9 cellular contexts compared by ENCODE assay signal in genomic region chr12:7555752-7556151, GRCh38. TPM values are rescaled to one million over a fixed set of nuclear protein-coding genes. Genes with fewer than 3 reads are reported as not detected.
DNase-seq lines count a peak whose midpoint lies in the region; ATAC-seq and TF ChIP-seq lines count a peak whose summit lies in the region.
"Had no signal": no experiment of that assay in that cellular context is flagged by ENCODE, and none has a peak within 500 bp of the region (broad histone marks: within the 10 kb centered on the region; RNA-seq: fewer than 3 reads in every experiment).

No MANE protein-coding gene starts in this region.

- no peak for ATAC-seq in effector memory CD8-positive, alpha-beta T cell (replicated peaks)
- no peak for ATAC-seq in GM21423 (IDR thresholded peaks at IDR 0.05; ENCODE audit: unreplicated experiment)

- H3K36me3 Mint-ChIP-seq in dendritic cell treated with granulocyte-macrophage colony-stimulating factor and Interleukin-4, amounts not matched to agents 40 ng/mL and 50 ng/mL, for 4 days (ENCODE audit: low read depth) = peaks cover 15% of the 10 kb centered on the region
- H3K36me3 Mint-ChIP-seq in mesothelial cell of epicardium = no peaks in the 10 kb centered on the region
- no peaks in the 10 kb centered on the region for H3K36me3 Mint-ChIP-seq in effector memory CD8-positive, alpha-beta T cell (ENCODE audit: insufficient read depth)

- H3K4me3 Mint-ChIP-seq in dendritic cell treated with granulocyte-macrophage colony-stimulating factor and Interleukin-4, amounts not matched to agents 40 ng/mL and 50 ng/mL, for 4 days = peak overlapping the region; percentile 44
- no peak overlapping the region for H3K4me3 Mint-ChIP-seq in mesothelial cell of epicardium
- H3K4me3 Mint-ChIP-seq in effector memory CD8-positive, alpha-beta T cell = no peak overlapping the region

- intact Hi-C loops in dendritic cell treated with granulocyte-macrophage colony-stimulating factor and Interleukin-4, amounts not matched to agents 40 ng/mL and 50 ng/mL, for 4 days (cut with micrococcal nuclease) = no loop called here

- H3K27ac Mint-ChIP-seq in dendritic cell treated with granulocyte-macrophage colony-stimulating factor and Interleukin-4, amounts not matched to agents 40 ng/mL and 50 ng/mL, for 4 days = peak overlapping the region; percentile 79
- H3K27ac Mint-ChIP-seq in mesothelial cell of epicardium = peak overlapping the region; percentile 93
- no peak overlapping the region for H3K27ac Mint-ChIP-seq in effector memory CD8-positive, alpha-beta T cell
- H3K27ac Mint-ChIP-seq: activated T-helper 2 cell treated with anti-CD3 and anti-CD28 coated beads, Interferon-gamma antibody, Interleukin-2, Interleukin-4, amounts not matched to agents 10 μg/mL and 5 μg/mL and 100 μg/mL, durations not matched to agents 14 hours and 24 hours and 36 hours had no signal

- H3K27ac ChIP-seq in substantia nigra (ENCODE audit: low read depth, low read length, poor library complexity, severe bottlenecking) = no peak overlapping the region

- H3K27me3 Mint-ChIP-seq in dendritic cell treated with granulocyte-macrophage colony-stimulating factor and Interleukin-4, amounts not matched to agents 40 ng/mL and 50 ng/mL, for 4 days = no peaks in the 10 kb centered on the region
- H3K27me3 Mint-ChIP-seq in mesothelial cell of epicardium (ENCODE audit: low read depth) = peaks cover 3% of the 10 kb centered on the region
- H3K27me3 Mint-ChIP-seq in effector memory CD8-positive, alpha-beta T cell = peaks cover 63 to 65% of the 10 kb centered on the region in 2 donors

- H3K9me3 Mint-ChIP-seq in dendritic cell treated with granulocyte-macrophage colony-stimulating factor and Interleukin-4, amounts not matched to agents 40 ng/mL and 50 ng/mL, for 4 days = peaks cover 16% of the 10 kb centered on the region
- H3K9me3 Mint-ChIP-seq in mesothelial cell of epicardium = peaks cover 11% of the 10 kb centered on the region
- H3K9me3 Mint-ChIP-seq in effector memory CD8-positive, alpha-beta T cell = peaks cover 8 to 12% of the 10 kb centered on the region in 2 donors

- peak; percentile 36 to 43 for DNase-seq in AML-193 (lab: John Stamatoyannopoulos, UW)
- DNase-seq in M059J (ENCODE audit: low read depth) = peak; percentile 71
- DNase-seq in mesothelial cell of epicardium (ENCODE audit: low spot score in 2 of 2, unreplicated experiment in 2 of 2) = no peak
- no peak for DNase-seq in substantia nigra (lab: John Stamatoyannopoulos, UW)
- no peak for DNase-seq in cerebellar nuclear complex (lab: John Stamatoyannopoulos, UW)
- DNase-seq in effector memory CD8-positive, alpha-beta T cell = no peak

- peaks cover 27% of the 10 kb centered on the region for H3K4me1 Mint-ChIP-seq in dendritic cell treated with granulocyte-macrophage colony-stimulating factor and Interleukin-4, amounts not matched to agents 40 ng/mL and 50 ng/mL, for 4 days (ENCODE audit: low read depth)
- H3K4me1 Mint-ChIP-seq in mesothelial cell of epicardium = peaks cover 5% of the 10 kb centered on the region
- no peaks in the 10 kb centered on the region for H3K4me1 Mint-ChIP-seq in effector memory CD8-positive, alpha-beta T cell (ENCODE audit: low read depth in 2 of 2)

- no peak for TF ChIP-seq CTCF in mesothelial cell of epicardium (IDR thresholded peaks at IDR 0.05; ENCODE audit: unreplicated experiment)

RNA-seq across cellular contexts. Expression of gene CD163, which starts 52.2 kb away (rescaled TPM):
- total RNA-seq in M059J (2014; rRNA removed; shearing (Covaris generic)) = not detected in 2 replicates
- 0.22 to 0.38 TPM (median 0.36 TPM) in 3 replicates for total RNA-seq in mesothelial cell of epicardium
- total RNA-seq: activated T-helper 2 cell treated with anti-CD3 and anti-CD28 coated beads, Interferon-gamma antibody, Interleukin-2, Interleukin-4, amounts not matched to agents 10 μg/mL and 5 μg/mL and 100 μg/mL, durations not matched to agents 14 hours and 24 hours and 36 hours had no signal

Comparison
In these comparisons a context has a peak if more than half of its experiments do, and no peak if none do; other contexts are left out.
1. DNase-seq: peak in AML-193 (2 of 2) and M059J (single experiment); none in mesothelial cell of epicardium (0 of 2), substantia nigra (0 of 49), cerebellar nuclear complex (0 of 2) and effector memory CD8-positive, alpha-beta T cell (0 of 3).
2. H3K27ac Mint-ChIP-seq: peak in dendritic cell treated with granulocyte-macrophage colony-stimulating factor and Interleukin-4, amounts not matched to agents 40 ng/mL and 50 ng/mL, for 4 days (single experiment) and mesothelial cell of epicardium (single experiment); none in effector memory CD8-positive, alpha-beta T cell (0 of 2).